ENCODE assay signal across 1 cellular context in the genomic region with DNA sequence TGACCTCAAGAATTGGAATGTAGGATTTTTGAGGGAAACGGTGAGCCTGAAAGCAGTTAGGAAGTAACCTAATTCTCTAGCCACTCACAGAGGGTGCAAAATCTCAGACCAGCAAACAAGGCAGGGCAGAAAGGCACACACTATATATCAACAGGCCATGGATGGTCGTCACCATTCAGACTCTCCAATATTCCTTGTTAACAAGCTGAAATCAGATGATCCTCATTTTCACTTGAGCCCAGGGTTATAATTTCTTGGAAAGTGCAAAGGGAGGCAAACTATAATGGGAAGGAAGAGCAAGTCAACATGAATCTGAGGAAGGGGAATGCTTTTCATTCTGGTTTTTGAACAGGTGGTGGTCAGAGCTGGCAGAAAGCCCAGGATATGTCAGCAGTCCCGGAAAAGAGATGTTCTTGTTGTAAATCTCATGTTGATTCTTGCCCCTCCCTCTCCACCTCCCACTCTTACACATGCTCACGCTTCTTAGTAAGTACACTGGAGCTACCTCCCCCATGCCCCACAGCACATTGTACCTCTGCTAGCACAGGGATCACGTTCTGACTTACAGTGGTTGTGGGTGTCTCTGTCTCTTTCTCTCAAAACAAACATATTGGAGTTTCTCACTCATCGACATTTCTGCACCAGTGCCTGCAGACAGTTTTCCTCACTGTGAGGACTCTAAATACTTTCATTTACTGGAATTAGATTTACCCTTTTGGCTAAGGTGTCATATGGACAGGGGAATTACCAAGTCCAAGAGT.
A peak's percentile ranks its signal among the peaks of the same experiment; 100 is the strongest.
TF ChIP-seq lines count a peak whose summit lies in the region.

No MANE protein-coding gene starts in this region.

TF ChIP-seq in K562, 482 proteins besides CTCF, POLR2A, EP300 and RAD21 (continued from another document):
- TF ChIP-seq, protein P1, sequence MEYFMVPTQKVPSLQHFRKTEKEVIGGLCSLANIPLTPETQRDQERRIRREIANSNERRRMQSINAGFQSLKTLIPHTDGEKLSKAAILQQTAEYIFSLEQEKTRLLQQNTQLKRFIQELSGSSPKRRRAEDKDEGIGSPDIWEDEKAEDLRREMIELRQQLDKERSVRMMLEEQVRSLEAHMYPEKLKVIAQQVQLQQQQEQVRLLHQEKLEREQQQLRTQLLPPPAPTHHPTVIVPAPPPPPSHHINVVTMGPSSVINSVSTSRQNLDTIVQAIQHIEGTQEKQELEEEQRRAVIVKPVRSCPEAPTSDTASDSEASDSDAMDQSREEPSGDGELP (CRISPR knock-in tag; IDR thresholded peaks at IDR 0.05; ENCODE audit: borderline replicate concordance) = 0 out of 2 replicates have a peak, but pooled peaks have one; percentile 21
- TF ChIP-seq CBX3 (IDR thresholded peaks at IDR 0.05; ENCODE audit: borderline replicate concordance in 1 of 2, low read length in 2 of 2) (peak in 1 of 2 experiments; percentile 15; a peak in 1 of 3 replicates), ZC3H11A (IDR thresholded peaks at IDR 0.05; ENCODE audit: low read depth, low read length) (no peak), LARP7 (IDR thresholded peaks at IDR 0.05) (no peak), CREM (IDR thresholded peaks at IDR 0.05; ENCODE audit: low read depth) (0 out of 2 replicates have a peak, but pooled peaks have one; percentile 7), EP400 (IDR thresholded peaks at IDR 0.05) (peak; percentile 27; the same call in 1 of the 2 replicates), EGR1 (conservative IDR thresholded peaks at IDR 0.05) (peak; percentile 78), TAF1 (IDR thresholded peaks at IDR 0.05; ENCODE audit: control insufficient read depth, extremely low read depth, insufficient read depth, low read length, severe bottlenecking) (peak; percentile 53), CCNT2 (IDR thresholded peaks at IDR 0.05; ENCODE audit: borderline replicate concordance, extremely low read depth, insufficient read length, low read depth, low read length) (peak; percentile 82), KDM1A (IDR thresholded peaks at IDR 0.05) (peak; percentile 92 to 93), ZNF274 (IDR thresholded peaks at IDR 0.05; ENCODE audit: borderline replicate concordance, low read depth, low read length) (no peak), SMARCA4 (IDR thresholded peaks at IDR 0.05) (peak; percentile 91), ZFP36 (IDR thresholded peaks at IDR 0.05; ENCODE audit: low read depth, low read length, partially characterized antibody) (peak; percentile 15), CTBP1 (IDR thresholded peaks at IDR 0.05; ENCODE audit: borderline replicate concordance) (peak; percentile 80), MTA1 (IDR thresholded peaks at IDR 0.05; ENCODE audit: borderline replicate concordance) (peak; percentile 60), DIDO1 (tag; IDR thresholded peaks at IDR 0.05; ENCODE audit: low read depth) (no peak), ARID1B (IDR thresholded peaks at IDR 0.05) (peak; percentile 87), NBN (IDR thresholded peaks at IDR 0.05; ENCODE audit: low read depth) (peak; percentile 70; the same call in 1 of the 2 replicates), SAFB2 (IDR thresholded peaks at IDR 0.05; ENCODE audit: borderline replicate concordance, low read depth, low read length, severe bottlenecking) (no peak), ATF1 (CRISPR knock-in tag; IDR thresholded peaks at IDR 0.05) (no peak), ATF1 (tag; IDR thresholded peaks at IDR 0.05) (peak; percentile 32; the same call in 1 of the 2 replicates), HNRNPL (IDR thresholded peaks at IDR 0.05; ENCODE audit: low read depth, low read length) (no peak), ZNF165 (CRISPR knock-in tag; IDR thresholded peaks at IDR 0.05; ENCODE audit: borderline replicate concordance) (no peak), CBFA2T3 (IDR thresholded peaks at IDR 0.05) (peak; percentile 79), HCFC1 (IDR thresholded peaks at IDR 0.05; ENCODE audit: low read depth, low read length) (no peak), SNIP1 (IDR thresholded peaks at IDR 0.05; ENCODE audit: low read depth) (no peak), TCF7L2 (IDR thresholded peaks at IDR 0.05; ENCODE audit: low read depth, low read length) (no peak), PHF21A (IDR thresholded peaks at IDR 0.05; ENCODE audit: borderline replicate concordance, low read depth) (no peak), DDX20 (tag; IDR thresholded peaks at IDR 0.05; ENCODE audit: low read depth) (no peak), FOXA3 (CRISPR knock-in tag; conservative IDR thresholded peaks at IDR 0.05 in 1 of 2, IDR thresholded peaks at IDR 0.05 in 1 of 2) (peak in 1 of 2 experiments; percentile 67; a peak in 1 of 4 replicates)
- TF ChIP-seq, protein P2, sequence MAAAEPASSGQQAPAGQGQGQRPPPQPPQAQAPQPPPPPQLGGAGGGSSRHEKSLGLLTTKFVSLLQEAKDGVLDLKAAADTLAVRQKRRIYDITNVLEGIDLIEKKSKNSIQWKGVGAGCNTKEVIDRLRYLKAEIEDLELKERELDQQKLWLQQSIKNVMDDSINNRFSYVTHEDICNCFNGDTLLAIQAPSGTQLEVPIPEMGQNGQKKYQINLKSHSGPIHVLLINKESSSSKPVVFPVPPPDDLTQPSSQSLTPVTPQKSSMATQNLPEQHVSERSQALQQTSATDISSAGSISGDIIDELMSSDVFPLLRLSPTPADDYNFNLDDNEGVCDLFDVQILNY (CRISPR knock-in tag; IDR thresholded peaks at IDR 0.05) = no peak
- TF ChIP-seq, protein P3, sequence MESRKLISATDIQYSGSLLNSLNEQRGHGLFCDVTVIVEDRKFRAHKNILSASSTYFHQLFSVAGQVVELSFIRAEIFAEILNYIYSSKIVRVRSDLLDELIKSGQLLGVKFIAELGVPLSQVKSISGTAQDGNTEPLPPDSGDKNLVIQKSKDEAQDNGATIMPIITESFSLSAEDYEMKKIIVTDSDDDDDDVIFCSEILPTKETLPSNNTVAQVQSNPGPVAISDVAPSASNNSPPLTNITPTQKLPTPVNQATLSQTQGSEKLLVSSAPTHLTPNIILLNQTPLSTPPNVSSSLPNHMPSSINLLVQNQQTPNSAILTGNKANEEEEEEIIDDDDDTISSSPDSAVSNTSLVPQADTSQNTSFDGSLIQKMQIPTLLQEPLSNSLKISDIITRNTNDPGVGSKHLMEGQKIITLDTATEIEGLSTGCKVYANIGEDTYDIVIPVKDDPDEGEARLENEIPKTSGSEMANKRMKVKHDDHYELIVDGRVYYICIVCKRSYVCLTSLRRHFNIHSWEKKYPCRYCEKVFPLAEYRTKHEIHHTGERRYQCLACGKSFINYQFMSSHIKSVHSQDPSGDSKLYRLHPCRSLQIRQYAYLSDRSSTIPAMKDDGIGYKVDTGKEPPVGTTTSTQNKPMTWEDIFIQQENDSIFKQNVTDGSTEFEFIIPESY (CRISPR knock-in tag; IDR thresholded peaks at IDR 0.05) = no peak
- TF ChIP-seq, protein P4, sequence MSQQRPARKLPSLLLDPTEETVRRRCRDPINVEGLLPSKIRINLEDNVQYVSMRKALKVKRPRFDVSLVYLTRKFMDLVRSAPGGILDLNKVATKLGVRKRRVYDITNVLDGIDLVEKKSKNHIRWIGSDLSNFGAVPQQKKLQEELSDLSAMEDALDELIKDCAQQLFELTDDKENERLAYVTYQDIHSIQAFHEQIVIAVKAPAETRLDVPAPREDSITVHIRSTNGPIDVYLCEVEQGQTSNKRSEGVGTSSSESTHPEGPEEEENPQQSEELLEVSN (IDR thresholded peaks at IDR 0.05; ENCODE audit: borderline replicate concordance in 1 of 2, extremely low read depth in 1 of 2, insufficient read depth in 1 of 2, insufficient read length in 1 of 2, low read depth in 1 of 2, low read length in 1 of 2, poor library complexity in 1 of 2, severe bottlenecking in 1 of 2) = peak in 1 of 2 experiments; percentile 9
- TF ChIP-seq, protein P5, sequence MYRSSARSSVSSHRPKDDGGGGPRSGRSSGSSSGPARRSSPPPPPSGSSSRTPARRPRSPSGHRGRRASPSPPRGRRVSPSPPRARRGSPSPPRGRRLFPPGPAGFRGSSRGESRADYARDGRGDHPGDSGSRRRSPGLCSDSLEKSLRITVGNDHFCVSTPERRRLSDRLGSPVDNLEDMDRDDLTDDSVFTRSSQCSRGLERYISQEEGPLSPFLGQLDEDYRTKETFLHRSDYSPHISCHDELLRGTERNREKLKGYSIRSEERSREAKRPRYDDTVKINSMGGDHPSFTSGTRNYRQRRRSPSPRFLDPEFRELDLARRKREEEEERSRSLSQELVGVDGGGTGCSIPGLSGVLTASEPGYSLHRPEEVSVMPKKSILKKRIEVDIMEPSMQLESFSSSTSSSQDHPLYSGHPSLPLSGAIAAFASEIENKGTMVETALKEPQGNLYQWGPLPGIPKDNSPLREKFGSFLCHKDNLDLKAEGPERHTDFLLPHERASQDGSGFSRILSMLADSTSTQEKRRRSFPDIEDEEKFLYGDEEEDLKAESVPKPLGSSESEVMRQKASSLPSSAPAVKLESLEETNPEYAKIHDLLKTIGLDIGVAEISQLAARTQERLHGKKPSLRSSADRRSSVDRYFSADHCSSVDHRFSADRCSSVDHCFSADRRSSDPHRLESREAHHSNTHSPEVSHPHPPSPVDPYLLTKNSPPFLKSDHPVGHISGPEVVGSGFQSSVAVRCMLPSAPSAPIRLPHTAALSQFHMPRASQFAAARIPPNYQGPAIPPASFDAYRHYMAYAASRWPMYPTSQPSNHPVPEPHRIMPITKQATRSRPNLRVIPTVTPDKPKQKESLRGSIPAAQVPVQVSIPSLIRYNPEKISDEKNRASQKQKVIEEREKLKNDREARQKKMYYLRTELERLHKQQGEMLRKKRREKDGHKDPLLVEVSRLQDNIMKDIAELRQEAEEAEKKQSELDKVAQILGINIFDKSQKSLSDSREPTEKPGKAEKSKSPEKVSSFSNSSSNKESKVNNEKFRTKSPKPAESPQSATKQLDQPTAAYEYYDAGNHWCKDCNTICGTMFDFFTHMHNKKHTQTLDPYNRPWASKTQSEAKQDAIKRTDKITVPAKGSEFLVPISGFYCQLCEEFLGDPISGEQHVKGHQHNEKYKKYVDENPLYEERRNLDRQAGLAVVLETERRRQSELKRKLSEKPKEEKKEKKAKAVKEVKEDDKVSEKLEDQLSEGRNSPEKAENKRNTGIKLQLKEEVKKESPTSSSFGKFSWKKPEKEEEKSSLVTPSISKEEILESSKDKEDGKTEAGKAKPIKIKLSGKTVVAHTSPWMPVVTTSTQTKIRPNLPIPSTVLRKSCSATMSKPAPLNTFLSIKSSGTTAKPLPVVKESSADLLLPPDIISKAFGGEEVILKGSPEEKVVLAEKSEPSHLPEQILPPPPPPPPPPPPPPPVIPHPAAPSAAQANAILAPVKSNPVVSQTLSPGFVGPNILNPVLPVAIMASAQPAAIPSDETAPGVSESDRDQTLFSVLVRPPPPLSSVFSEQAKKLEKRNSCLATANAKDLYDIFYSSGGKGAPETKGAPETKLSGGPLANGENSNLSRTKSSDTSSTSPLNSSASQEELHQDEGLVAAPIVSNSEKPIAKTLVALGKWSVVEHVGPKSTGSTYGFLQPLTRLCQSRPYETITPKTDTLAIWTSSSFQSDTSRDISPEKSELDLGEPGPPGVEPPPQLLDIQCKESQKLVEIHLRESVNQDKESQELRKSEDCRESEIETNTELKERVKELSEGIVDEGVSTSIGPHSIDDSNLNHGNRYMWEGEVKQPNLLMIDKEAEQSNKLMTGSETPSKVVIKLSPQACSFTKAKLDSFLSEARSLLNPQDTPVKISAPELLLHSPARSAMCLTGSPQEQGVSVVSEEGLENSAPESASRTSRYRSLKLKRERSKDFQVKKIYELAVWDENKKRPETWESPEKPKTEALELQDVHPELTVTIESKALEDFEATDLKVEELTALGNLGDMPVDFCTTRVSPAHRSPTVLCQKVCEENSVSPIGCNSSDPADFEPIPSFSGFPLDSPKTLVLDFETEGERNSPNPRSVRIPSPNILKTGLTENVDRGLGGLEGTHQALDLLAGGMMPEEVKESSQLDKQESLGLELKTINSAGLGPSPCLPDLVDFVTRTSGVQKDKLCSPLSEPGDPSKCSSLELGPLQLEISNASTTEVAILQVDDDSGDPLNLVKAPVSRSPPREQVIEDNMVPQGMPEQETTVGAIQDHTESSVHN (IDR thresholded peaks at IDR 0.05; ENCODE audit: borderline replicate concordance in 1 of 2, low read depth in 1 of 2) = peak in 1 of 2 experiments; percentile 88; a peak in 2 of 4 replicates
- TF ChIP-seq, protein P6, sequence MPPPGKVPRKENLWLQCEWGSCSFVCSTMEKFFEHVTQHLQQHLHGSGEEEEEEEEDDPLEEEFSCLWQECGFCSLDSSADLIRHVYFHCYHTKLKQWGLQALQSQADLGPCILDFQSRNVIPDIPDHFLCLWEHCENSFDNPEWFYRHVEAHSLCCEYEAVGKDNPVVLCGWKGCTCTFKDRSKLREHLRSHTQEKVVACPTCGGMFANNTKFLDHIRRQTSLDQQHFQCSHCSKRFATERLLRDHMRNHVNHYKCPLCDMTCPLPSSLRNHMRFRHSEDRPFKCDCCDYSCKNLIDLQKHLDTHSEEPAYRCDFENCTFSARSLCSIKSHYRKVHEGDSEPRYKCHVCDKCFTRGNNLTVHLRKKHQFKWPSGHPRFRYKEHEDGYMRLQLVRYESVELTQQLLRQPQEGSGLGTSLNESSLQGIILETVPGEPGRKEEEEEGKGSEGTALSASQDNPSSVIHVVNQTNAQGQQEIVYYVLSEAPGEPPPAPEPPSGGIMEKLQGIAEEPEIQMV (tag; conservative IDR thresholded peaks at IDR 0.05; ENCODE audit: low read depth) = no peak
- TF ChIP-seq, protein P7, sequence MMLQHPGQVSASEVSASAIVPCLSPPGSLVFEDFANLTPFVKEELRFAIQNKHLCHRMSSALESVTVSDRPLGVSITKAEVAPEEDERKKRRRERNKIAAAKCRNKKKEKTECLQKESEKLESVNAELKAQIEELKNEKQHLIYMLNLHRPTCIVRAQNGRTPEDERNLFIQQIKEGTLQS (IDR thresholded peaks at IDR 0.05) = peak; percentile 43; the same call in 1 of the 2 replicates
- TF ChIP-seq, protein P7 (CRISPR knock-in tag; conservative IDR thresholded peaks at IDR 0.05) = no peak
